ENCODE assay signal across 34 cellular contexts in the genomic region with DNA sequence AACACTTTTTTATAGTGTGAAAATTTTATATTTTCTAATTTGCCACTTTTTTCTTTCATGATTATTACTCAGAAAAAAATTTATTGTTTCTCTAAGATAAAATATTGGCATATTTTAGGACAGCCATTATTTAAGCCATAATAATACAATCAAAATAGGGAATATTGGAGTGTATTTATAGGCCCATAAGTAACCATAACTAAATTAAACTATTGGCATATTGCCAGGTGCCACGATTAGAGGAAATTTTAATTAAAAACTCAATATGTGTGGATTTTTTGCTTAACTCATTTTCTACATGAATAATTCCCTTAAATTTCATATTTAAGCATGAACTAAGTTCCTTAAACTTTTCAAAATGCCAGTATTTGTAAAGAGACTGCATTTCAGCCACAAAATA.
"Had no signal": no experiment of that assay in that cellular context is flagged by ENCODE, and none has a peak within 500 bp of the region (broad histone marks: within the 10 kb centered on the region; RNA-seq: fewer than 3 reads in every experiment).

No MANE protein-coding gene starts in this region.

- H3K36me3 ChIP-seq: adrenal gland, ascending aorta, brain microvascular endothelial cell, breast epithelium, cardiac muscle cell had no signal

- DNase-seq: activated effector memory CD4-positive, alpha-beta T cell treated with anti-CD3 and anti-CD28 coated beads, Interleukin-2, amount 50 U/mL, for 16 hours; activated effector memory CD4-positive, alpha-beta T cell treated with Interleukin-2 at 50 U/mL for 16 hours; activated gamma-delta T cell; activated gamma-delta T cell treated with Interleukin-2 at 50 U/mL for 16 hours; activated naive CD4-positive, alpha-beta T cell; activated naive CD4-positive, alpha-beta T cell treated with anti-CD3 and anti-CD28 coated beads for 36 hours; activated naive CD4-positive, alpha-beta T cell treated with anti-CD3 and anti-CD28 coated beads, Interleukin-2, amount 10 ng/mL, durations not matched to agents 7 days and 5 days; activated naive CD4-positive, alpha-beta T cell treated with anti-CD3 and anti-CD28 coated beads, Interleukin-2, amount 50 U/mL, for 16 hours; activated naive CD4-positive, alpha-beta T cell treated with Interleukin-2 at 50 U/mL for 16 hours; activated naive CD8-positive, alpha-beta T cell treated with anti-CD3 and anti-CD28 coated beads for 36 hours; activated naive CD8-positive, alpha-beta T cell treated with anti-CD3 and anti-CD28 coated beads, Interleukin-2, amount 10 ng/mL, durations not matched to agents 7 days and 5 days; activated naive CD8-positive, alpha-beta T cell treated with anti-CD3 and anti-CD28 coated beads, Interleukin-2, amount 50 U/mL, for 24 hours; activated T-cell treated with anti-CD3 and anti-CD28 coated beads, Interleukin-2, amount 50 U/mL, for 1 hour; activated T-cell treated with anti-CD3 and anti-CD28 coated beads, Interleukin-2, amount 50 U/mL, for 24 hours; activated T-cell treated with anti-CD3 and anti-CD28 coated beads, Interleukin-2, amount 50 U/mL, for 4 hours; activated T-cell treated with anti-CD3 and anti-CD28 coated beads, Interleukin-2, amount 50 U/mL, for 48 hours; activated T-cell treated with anti-CD3 and anti-CD28 coated beads, Interleukin-2, amount 50 U/mL, for 72 hours; adrenal gland; amniotic stem cell; amygdala; anterior cingulate cortex; aorta; body of pancreas; brain microvascular endothelial cell; caudate nucleus; central memory CD4-positive, alpha-beta T cell; cerebellar nuclear complex had no signal

- ATAC-seq: activated naive CD4-positive, alpha-beta T cell treated with anti-CD3 and anti-CD28 coated beads, Interleukin-2, amount 50 U/mL, for 72 hours; activated naive CD8-positive, alpha-beta T cell treated with anti-CD3 and anti-CD28 coated beads, Interleukin-2, amount 50 U/mL, for 24 hours; activated T-cell treated with anti-CD3 and anti-CD28 coated beads, Interleukin-2, amount 50 U/mL, for 4 hours; activated T-cell treated with anti-CD3 and anti-CD28 coated beads, Interleukin-2, amount 50 U/mL, for 72 hours; activated T-helper 17 cell treated with anti-CD3 and anti-CD28 coated beads, Interleukin-2, amount 50 U/mL, for 72 hours; body of pancreas had no signal

- H3K27me3 ChIP-seq: adrenal gland, ascending aorta, body of pancreas, brain microvascular endothelial cell, breast epithelium, cardiac muscle cell had no signal

- FAIRE-seq: astrocyte, bronchial epithelial cell had no signal

- H3K4me3 ChIP-seq: adrenal gland, ascending aorta, body of pancreas, breast epithelium, cardiac muscle cell had no signal

- H3K4me1 ChIP-seq: adrenal gland, ascending aorta, body of pancreas, breast epithelium had no signal

- H3K9me3 ChIP-seq: adrenal gland, ascending aorta, body of pancreas, breast epithelium had no signal

- H3K27ac ChIP-seq: adrenal gland, ascending aorta, body of pancreas, brain microvascular endothelial cell, breast epithelium, cardiac muscle cell had no signal
